8 cellular contexts compared by ENCODE assay signal in genomic region chr17:21288581-21289017, GRCh38. TPM values are rescaled to one million over a fixed set of nuclear protein-coding genes. Genes with fewer than 3 reads are reported as not detected.
DNase-seq lines count a peak whose midpoint lies in the region; ATAC-seq and TF ChIP-seq lines count a peak whose summit lies in the region.

No MANE protein-coding gene starts in this region.

- H3K27me3 Mint-ChIP-seq in brain (peaks cover 8% of the 10 kb centered on the region), osteocyte (ENCODE audit: unreplicated experiment) (no peaks in the 10 kb centered on the region)

- TF ChIP-seq CTCF in brain (conservative IDR thresholded peaks at IDR 0.05) (no peak), osteocyte (IDR thresholded peaks at IDR 0.05) (no peak)

- H3K9me3 Mint-ChIP-seq in brain (peaks cover 0 to 24% (median 9%) of the 10 kb centered on the region in 5 experiments), osteocyte (ENCODE audit: unreplicated experiment) (no peaks in the 10 kb centered on the region)

- H3K4me1 Mint-ChIP-seq in brain (peaks cover 45% of the 10 kb centered on the region), osteocyte (ENCODE audit: unreplicated experiment) (peaks cover 47% of the 10 kb centered on the region)

- H3K36me3 Mint-ChIP-seq in brain (no peaks in the 10 kb centered on the region), osteocyte (ENCODE audit: unreplicated experiment) (no peaks in the 10 kb centered on the region)

- DNase-seq in stimulated activated CD4-positive, alpha-beta T cell treated with anti-CD3 and anti-CD28 coated beads, Interleukin-2, amount 100 ng/mL, for 4 hours (ENCODE audit: low read depth), result peak; percentile 23
- DNase-seq in stimulated activated CD4-positive, alpha-beta T cell treated with anti-CD3 and anti-CD28 coated beads, Interleukin-2, amount 100 ng/mL, for 48 hours, result no peak
- DNase-seq in osteocyte (ENCODE audit: extremely low spot score, unreplicated experiment) (no peak), DMS114 treated with DMSO at 0.1 percent for 48 hours (lab: John Stamatoyannopoulos, UW; ENCODE audit: unreplicated experiment) (no peak), SHP77 treated with DMSO at 0.1 percent for 48 hours (lab: John Stamatoyannopoulos, UW) (no peak), SKM-1 (lab: John Stamatoyannopoulos, UW; ENCODE audit: unreplicated experiment) (no peak)

- H3K4me3 Mint-ChIP-seq in brain (peak overlapping the region in 3 of 5 experiments; percentile 2 to 63 (median 27)), osteocyte (ENCODE audit: unreplicated experiment) (peak overlapping the region; percentile 29)

- H3K27ac Mint-ChIP-seq in brain (peak overlapping the region in 2 of 5 experiments; percentile 53 to 73), osteocyte (ENCODE audit: unreplicated experiment) (peak overlapping the region; percentile 83)

- peak; percentile 21 for ATAC-seq in HG03571 (IDR thresholded peaks at IDR 0.05; ENCODE audit: unreplicated experiment)

RNA-seq across cellular contexts. Expression of gene MAP2K3, which starts 4.1 kb away (rescaled TPM):
- 19.0 TPM for polyA plus RNA-seq in brain (ENCODE audit: insufficient read depth, low read depth, low replicate concordance)
- 33.1 and 36.2 TPM in 2 replicates for total RNA-seq in osteocyte

RNA-seq across cellular contexts. Expression of gene NATD1, which starts 35.4 kb away (rescaled TPM):
- polyA plus RNA-seq in brain (ENCODE audit: insufficient read depth, low read depth, low replicate concordance), result 19.6 TPM
- 18.5 and 18.8 TPM in 2 replicates for total RNA-seq in osteocyte
